In the genomic region with DNA sequence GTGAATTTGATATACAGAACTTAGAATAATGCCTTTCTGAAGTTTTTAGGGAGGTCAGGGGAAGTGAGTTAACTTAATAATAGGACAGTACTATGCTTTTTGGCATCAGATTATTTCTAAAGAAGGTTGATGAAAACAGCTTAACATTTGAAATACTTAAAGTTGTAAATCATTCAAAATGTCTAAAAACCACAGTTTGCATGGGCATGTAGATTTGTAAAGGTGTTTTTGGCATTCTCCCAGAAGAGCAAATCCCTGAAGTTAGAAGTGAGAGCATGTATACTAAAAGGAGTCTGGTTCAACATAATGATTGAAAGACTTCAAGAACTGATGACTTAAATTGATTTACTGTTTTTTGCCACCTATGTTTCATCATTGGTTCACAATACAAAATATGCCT, we compare ENCODE assay signal across 15 cellular contexts. TPM values are rescaled to one million over a fixed set of nuclear protein-coding genes. Genes with fewer than 3 reads are reported as not detected.
DNase-seq lines count a peak whose midpoint lies in the region; ATAC-seq and TF ChIP-seq lines count a peak whose summit lies in the region.
"Had no signal": no experiment of that assay in that cellular context is flagged by ENCODE, and none has a peak within 500 bp of the region (broad histone marks: within the 10 kb centered on the region; RNA-seq: fewer than 3 reads in every experiment).

No MANE protein-coding gene starts in this region.

- H3K27ac ChIP-seq in RWPE2 (ENCODE audit: poor library complexity, severe bottlenecking) (peak overlapping the region; percentile 90), endodermal cell (ENCODE audit: low read depth, low read length) (no peak overlapping the region), vagina (peak overlapping the region; percentile 30)
- H3K27ac ChIP-seq: colonic mucosa, suprapubic skin had no signal

- H3K4me3 ChIP-seq in RWPE2 (ENCODE audit: severe bottlenecking) (no peak overlapping the region), endodermal cell (ENCODE audit: low read length) (no peak overlapping the region), vagina (no peak overlapping the region)
- H3K4me3 ChIP-seq: colonic mucosa, HAP-1, lung, MG63, suprapubic skin had no signal

- peaks cover 65% of the 10 kb centered on the region for H3K4me1 Mint-ChIP-seq in activated naive CD8-positive, alpha-beta T cell (ENCODE audit: low read depth)
- H3K4me1 Mint-ChIP-seq in activated naive CD8-positive, alpha-beta T cell treated with anti-CD3 and anti-CD28 coated beads, Interleukin-2, amount 50 U/mL, for 24 hours = peaks cover 60% of the 10 kb centered on the region
- peaks cover 15% of the 10 kb centered on the region for H3K4me1 Mint-ChIP-seq in endodermal cell

- no peak for TF ChIP-seq POLR2A in vagina (IDR thresholded peaks at IDR 0.05)

- no peak overlapping the region for H3K27ac Mint-ChIP-seq in activated naive CD8-positive, alpha-beta T cell
- H3K27ac Mint-ChIP-seq in activated naive CD8-positive, alpha-beta T cell treated with anti-CD3 and anti-CD28 coated beads, Interleukin-2, amount 50 U/mL, for 24 hours = no peak overlapping the region
- H3K27ac Mint-ChIP-seq in endodermal cell = peak overlapping the region; percentile 66

- no peaks in the 10 kb centered on the region for H3K9me3 ChIP-seq in RWPE2 (ENCODE audit: severe bottlenecking)
- H3K9me3 ChIP-seq in endodermal cell (ENCODE audit: control insufficient read depth, low read length) = no peaks in the 10 kb centered on the region
- no peaks in the 10 kb centered on the region for H3K9me3 ChIP-seq in vagina
- H3K9me3 ChIP-seq: colonic mucosa, HAP-1, MG63, suprapubic skin had no signal

- in situ Hi-C loops in ACHN (cut with HindIII; ENCODE audit: low pct_ligation_motif_present, low pct_unique_long_range_greater_than_20kb, low sequenced_read_pairs) = no loop called here

- peaks cover 11% of the 10 kb centered on the region for H3K36me3 Mint-ChIP-seq in activated naive CD8-positive, alpha-beta T cell
- peaks cover 54% of the 10 kb centered on the region for H3K36me3 Mint-ChIP-seq in activated naive CD8-positive, alpha-beta T cell treated with anti-CD3 and anti-CD28 coated beads, Interleukin-2, amount 50 U/mL, for 24 hours (ENCODE audit: low read depth)
- H3K36me3 Mint-ChIP-seq in endodermal cell (ENCODE audit: low read depth) = peaks cover 35% of the 10 kb centered on the region

- no peaks in the 10 kb centered on the region for H3K9me3 Mint-ChIP-seq in activated naive CD8-positive, alpha-beta T cell (ENCODE audit: low read depth)
- H3K9me3 Mint-ChIP-seq in activated naive CD8-positive, alpha-beta T cell treated with anti-CD3 and anti-CD28 coated beads, Interleukin-2, amount 50 U/mL, for 24 hours = no peaks in the 10 kb centered on the region
- H3K9me3 Mint-ChIP-seq in endodermal cell = no peaks in the 10 kb centered on the region

- no peak for ATAC-seq in activated naive CD8-positive, alpha-beta T cell treated with anti-CD3 and anti-CD28 coated beads, Interleukin-2, amount 50 U/mL, for 24 hours
- ATAC-seq in RWPE2 (ENCODE audit: low read depth) (peak; percentile 59), GM19463 (IDR thresholded peaks at IDR 0.05; ENCODE audit: unreplicated experiment) (no peak)

- DNase-seq in activated naive CD8-positive, alpha-beta T cell treated with anti-CD3 and anti-CD28 coated beads, Interleukin-2, amount 50 U/mL, for 24 hours = no peak
- no peak for DNase-seq in RWPE2 (ENCODE audit: low spot score)
- no peak for DNase-seq in endodermal cell
- no peak for DNase-seq in vagina (ENCODE audit: extremely low spot score in 2 of 2)
- DNase-seq in ACHN = no peak
- DNase-seq: activated CD8-positive, alpha-beta memory T cell treated with anti-CD3 and anti-CD28 coated beads, Interleukin-2, amount 50 U/mL, for 48 hours; colonic mucosa; glutamatergic neuron; MG63; NCI-H187 treated with DMSO at 0.1 percent for 48 hours had no signal

- TF ChIP-seq CTCF in RWPE2 (IDR thresholded peaks at IDR 0.05; ENCODE audit: poor library complexity, severe bottlenecking) (no peak), endodermal cell (conservative IDR thresholded peaks at IDR 0.05) (no peak), vagina (IDR thresholded peaks at IDR 0.05) (no peak)

- H3K36me3 ChIP-seq in RWPE2 (ENCODE audit: low read depth) = peaks cover 91% of the 10 kb centered on the region
- H3K36me3 ChIP-seq in endodermal cell (ENCODE audit: control insufficient read depth, insufficient read depth, low read length) = peaks cover 42% of the 10 kb centered on the region
- H3K36me3 ChIP-seq in vagina = peaks cover 0 to 28% of the 10 kb centered on the region in 2 donors
- H3K36me3 ChIP-seq: colonic mucosa had no signal

- peak overlapping the region; percentile 3 for H3K4me3 Mint-ChIP-seq in activated naive CD8-positive, alpha-beta T cell
- H3K4me3 Mint-ChIP-seq in activated naive CD8-positive, alpha-beta T cell treated with anti-CD3 and anti-CD28 coated beads, Interleukin-2, amount 50 U/mL, for 24 hours = no peak overlapping the region
- H3K4me3 Mint-ChIP-seq in endodermal cell = no peak overlapping the region

- H3K4me1 ChIP-seq in RWPE2 (ENCODE audit: insufficient read depth, poor library complexity, severe bottlenecking) = peaks cover 53% of the 10 kb centered on the region
- H3K4me1 ChIP-seq in endodermal cell (ENCODE audit: control insufficient read depth, insufficient read depth, low read length) = peaks cover 4% of the 10 kb centered on the region
- H3K4me1 ChIP-seq in vagina = peaks cover 76% of the 10 kb centered on the region
- H3K4me1 ChIP-seq: colonic mucosa had no signal

- no peaks in the 10 kb centered on the region for H3K27me3 Mint-ChIP-seq in activated naive CD8-positive, alpha-beta T cell
- no peaks in the 10 kb centered on the region for H3K27me3 Mint-ChIP-seq in activated naive CD8-positive, alpha-beta T cell treated with anti-CD3 and anti-CD28 coated beads, Interleukin-2, amount 50 U/mL, for 24 hours
- no peaks in the 10 kb centered on the region for H3K27me3 Mint-ChIP-seq in endodermal cell (ENCODE audit: insufficient read depth)

- no peak overlapping the region for H3K9ac ChIP-seq in endodermal cell (ENCODE audit: extremely low read depth, low read length, poor library complexity, severe bottlenecking)

- H3K27me3 ChIP-seq in RWPE2 (ENCODE audit: insufficient read depth, poor library complexity, severe bottlenecking) (no peaks in the 10 kb centered on the region), endodermal cell (ENCODE audit: control insufficient read depth, insufficient read depth, low read length, poor library complexity, severe bottlenecking) (no peaks in the 10 kb centered on the region), vagina (no peaks in the 10 kb centered on the region)
- H3K27me3 ChIP-seq: colonic mucosa, MG63, suprapubic skin had no signal

- intact Hi-C loops in vagina (cut with DNase I) = no loop called here

RNA-seq across cellular contexts. Expression of a gene that starts 6.7 kb away (rescaled TPM):
- total RNA-seq in endodermal cell = 10 to 100 TPM; 44.3 to 56.4 TPM
- 43.8 TPM for polyA plus RNA-seq in endodermal cell (2013, experiment 1 of 2)
- polyA plus RNA-seq in endodermal cell (2013, experiment 2 of 2) = 41.9 TPM
- 20.6 TPM for total RNA-seq in vagina
